ENCODE assay signal across 14 cellular contexts in the genomic region with DNA sequence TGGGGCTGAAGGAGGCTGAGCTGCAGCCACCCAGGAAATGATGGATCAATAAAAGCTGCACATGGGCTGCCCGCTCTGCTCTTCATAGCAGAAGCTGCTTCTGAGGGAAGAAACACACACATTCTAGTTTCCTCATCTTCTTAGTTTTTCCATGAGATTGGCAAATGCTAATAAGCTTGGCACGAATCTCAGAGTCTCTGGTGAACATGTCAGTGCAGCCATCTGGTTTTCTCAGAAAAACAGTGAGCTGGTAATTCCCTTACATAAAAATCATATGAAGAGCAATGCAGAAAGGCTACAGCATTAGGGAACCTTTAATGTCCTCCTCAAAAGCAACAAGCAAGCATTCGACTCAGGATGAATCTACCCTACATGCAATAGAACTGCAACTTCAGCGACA.
A peak's percentile ranks its signal among the peaks of the same experiment; 100 is the strongest.
DNase-seq lines count a peak whose midpoint lies in the region; ATAC-seq and TF ChIP-seq lines count a peak whose summit lies in the region.
"Had no signal": no experiment of that assay in that cellular context is flagged by ENCODE, and none has a peak within 500 bp of the region (broad histone marks: within the 10 kb centered on the region; RNA-seq: fewer than 3 reads in every experiment).

No MANE protein-coding gene starts in this region.

- no peak for TF ChIP-seq POLR2A in erythroblast (IDR thresholded peaks at IDR 0.05; ENCODE audit: low read length)

- H3K4me3 Mint-ChIP-seq in WTC11: no peak overlapping the region
- H3K4me3 Mint-ChIP-seq in activated CD8-positive, alpha-beta T cell treated with anti-CD3 and anti-CD28 coated beads for 36 hours: no peak overlapping the region
- H3K4me3 Mint-ChIP-seq: activated CD4-positive, alpha-beta memory T cell treated with anti-CD3 and anti-CD28 coated beads, Interleukin-2, amount 10 ng/mL, durations not matched to agents 7 days and 5 days had no signal

- H3K27me3 Mint-ChIP-seq in WTC11 (ENCODE audit: low read depth): no peaks in the 10 kb centered on the region
- H3K27me3 Mint-ChIP-seq in activated CD8-positive, alpha-beta T cell treated with anti-CD3 and anti-CD28 coated beads for 36 hours: no peaks in the 10 kb centered on the region
- H3K27me3 Mint-ChIP-seq: activated CD4-positive, alpha-beta memory T cell treated with anti-CD3 and anti-CD28 coated beads, Interleukin-2, amount 10 ng/mL, durations not matched to agents 7 days and 5 days had no signal

- POLR2A ChIA-PET in WTC11 (lab: Charles Lee): interaction anchor here (0.5 kb wide), 1 partner anchor 175 kb away, joined by 9 read pairs; no protein-coding TSS in a partner anchor
- POLR2A ChIA-PET in activated CD8-positive, alpha-beta T cell treated with anti-CD3 and anti-CD28 coated beads for 36 hours (lab: Charles Lee): no interaction called here

- peak; percentile 47 for DNase-seq in AG20443 (ENCODE audit: low spot score)
- no peak for DNase-seq in WTC11 (ENCODE audit: low spot score)
- peak; percentile 10 for DNase-seq in fibroblast of the conjunctiva (ENCODE audit: low read depth)
- DNase-seq in sciatic nerve (ENCODE audit: low spot score): no peak
- DNase-seq in erythroblast (lab: John Stamatoyannopoulos, UW): no peak
- DNase-seq in activated CD8-positive, alpha-beta T cell treated with anti-CD3 and anti-CD28 coated beads for 36 hours: no peak
- DNase-seq: activated CD4-positive, alpha-beta memory T cell treated with anti-CD3 and anti-CD28 coated beads, Interleukin-2, amount 10 ng/mL, durations not matched to agents 7 days and 5 days; body of pancreas; DMS153; effector CD8-positive, alpha-beta T cell; retina; stimulated activated naive CD8-positive, alpha-beta T cell treated with anti-CD3 and anti-CD28 coated beads, Interleukin-15, Interleukin-2, amounts not matched to agents 100 U/mL and 50 U/mL, for 24 hours had no signal

- no peaks in the 10 kb centered on the region for H3K9me3 Mint-ChIP-seq in WTC11
- no peaks in the 10 kb centered on the region for H3K9me3 Mint-ChIP-seq in activated CD8-positive, alpha-beta T cell treated with anti-CD3 and anti-CD28 coated beads for 36 hours
- H3K9me3 Mint-ChIP-seq: activated CD4-positive, alpha-beta memory T cell treated with anti-CD3 and anti-CD28 coated beads, Interleukin-2, amount 10 ng/mL, durations not matched to agents 7 days and 5 days had no signal

- intact Hi-C loops in sciatic nerve (cut with DNase I): no loop called here
- intact Hi-C loops in activated CD8-positive, alpha-beta T cell treated with anti-CD3 and anti-CD28 coated beads for 36 hours (cut with micrococcal nuclease): no loop called here

- no peaks in the 10 kb centered on the region for H3K36me3 Mint-ChIP-seq in WTC11
- peaks cover 10% of the 10 kb centered on the region for H3K36me3 Mint-ChIP-seq in activated CD8-positive, alpha-beta T cell treated with anti-CD3 and anti-CD28 coated beads for 36 hours (ENCODE audit: low read depth)

- peak overlapping the region; percentile 36; the same call in 1 of the 2 replicates for H3K27ac Mint-ChIP-seq in WTC11
- H3K27ac Mint-ChIP-seq in activated CD8-positive, alpha-beta T cell treated with anti-CD3 and anti-CD28 coated beads for 36 hours: no peak overlapping the region
- H3K27ac Mint-ChIP-seq: activated CD4-positive, alpha-beta memory T cell treated with anti-CD3 and anti-CD28 coated beads, Interleukin-2, amount 10 ng/mL, durations not matched to agents 7 days and 5 days had no signal

- ATAC-seq in WTC11: no peak
- peak; percentile 19 for ATAC-seq in sciatic nerve
- ATAC-seq in GM21717 (IDR thresholded peaks at IDR 0.05; ENCODE audit: unreplicated experiment): no peak
- ATAC-seq in HG03565 (IDR thresholded peaks at IDR 0.05; ENCODE audit: unreplicated experiment): no peak
- no peak for ATAC-seq in activated CD8-positive, alpha-beta T cell treated with anti-CD3 and anti-CD28 coated beads for 36 hours
- ATAC-seq: body of pancreas; stimulated activated naive CD8-positive, alpha-beta T cell treated with anti-CD3 and anti-CD28 coated beads, Interleukin-15, Interleukin-2, amounts not matched to agents 100 U/mL and 50 U/mL, for 24 hours had no signal

- no peak for TF ChIP-seq CTCF in WTC11 (IDR thresholded peaks at IDR 0.05)
- no peak for TF ChIP-seq CTCF in activated CD8-positive, alpha-beta T cell treated with anti-CD3 and anti-CD28 coated beads for 36 hours (IDR thresholded peaks at IDR 0.05)

- CTCF ChIA-PET in WTC11 (lab: Charles Lee): no interaction called here
- CTCF ChIA-PET in activated CD8-positive, alpha-beta T cell treated with anti-CD3 and anti-CD28 coated beads for 36 hours (lab: Charles Lee): no interaction called here

- peaks cover 20% of the 10 kb centered on the region for H3K4me1 Mint-ChIP-seq in WTC11
- H3K4me1 Mint-ChIP-seq in activated CD8-positive, alpha-beta T cell treated with anti-CD3 and anti-CD28 coated beads for 36 hours (ENCODE audit: low read depth): no peaks in the 10 kb centered on the region

TF ChIP-seq in WTC11, 78 proteins besides CTCF, POLR2A, EP300 and RAD21:
- TF ChIP-seq HMGA2 (CRISPR knock-in tag; IDR thresholded peaks at IDR 0.05): no peak
- TF ChIP-seq CREB1 (CRISPR knock-in tag; IDR thresholded peaks at IDR 0.05): no peak
- TF ChIP-seq, protein P1, sequence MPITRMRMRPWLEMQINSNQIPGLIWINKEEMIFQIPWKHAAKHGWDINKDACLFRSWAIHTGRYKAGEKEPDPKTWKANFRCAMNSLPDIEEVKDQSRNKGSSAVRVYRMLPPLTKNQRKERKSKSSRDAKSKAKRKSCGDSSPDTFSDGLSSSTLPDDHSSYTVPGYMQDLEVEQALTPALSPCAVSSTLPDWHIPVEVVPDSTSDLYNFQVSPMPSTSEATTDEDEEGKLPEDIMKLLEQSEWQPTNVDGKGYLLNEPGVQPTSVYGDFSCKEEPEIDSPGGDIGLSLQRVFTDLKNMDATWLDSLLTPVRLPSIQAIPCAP (CRISPR knock-in tag; IDR thresholded peaks at IDR 0.05): no peak
- no peak for TF ChIP-seq ATF1 (CRISPR knock-in tag; IDR thresholded peaks at IDR 0.05)
- TF ChIP-seq, protein P2, sequence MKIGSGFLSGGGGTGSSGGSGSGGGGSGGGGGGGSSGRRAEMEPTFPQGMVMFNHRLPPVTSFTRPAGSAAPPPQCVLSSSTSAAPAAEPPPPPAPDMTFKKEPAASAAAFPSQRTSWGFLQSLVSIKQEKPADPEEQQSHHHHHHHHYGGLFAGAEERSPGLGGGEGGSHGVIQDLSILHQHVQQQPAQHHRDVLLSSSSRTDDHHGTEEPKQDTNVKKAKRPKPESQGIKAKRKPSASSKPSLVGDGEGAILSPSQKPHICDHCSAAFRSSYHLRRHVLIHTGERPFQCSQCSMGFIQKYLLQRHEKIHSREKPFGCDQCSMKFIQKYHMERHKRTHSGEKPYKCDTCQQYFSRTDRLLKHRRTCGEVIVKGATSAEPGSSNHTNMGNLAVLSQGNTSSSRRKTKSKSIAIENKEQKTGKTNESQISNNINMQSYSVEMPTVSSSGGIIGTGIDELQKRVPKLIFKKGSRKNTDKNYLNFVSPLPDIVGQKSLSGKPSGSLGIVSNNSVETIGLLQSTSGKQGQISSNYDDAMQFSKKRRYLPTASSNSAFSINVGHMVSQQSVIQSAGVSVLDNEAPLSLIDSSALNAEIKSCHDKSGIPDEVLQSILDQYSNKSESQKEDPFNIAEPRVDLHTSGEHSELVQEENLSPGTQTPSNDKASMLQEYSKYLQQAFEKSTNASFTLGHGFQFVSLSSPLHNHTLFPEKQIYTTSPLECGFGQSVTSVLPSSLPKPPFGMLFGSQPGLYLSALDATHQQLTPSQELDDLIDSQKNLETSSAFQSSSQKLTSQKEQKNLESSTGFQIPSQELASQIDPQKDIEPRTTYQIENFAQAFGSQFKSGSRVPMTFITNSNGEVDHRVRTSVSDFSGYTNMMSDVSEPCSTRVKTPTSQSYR (CRISPR knock-in tag; IDR thresholded peaks at IDR 0.05): no peak
- no peak for TF ChIP-seq GTF2I (CRISPR knock-in tag; conservative IDR thresholded peaks at IDR 0.05)
- no peak for TF ChIP-seq MYBL2 (CRISPR knock-in tag; IDR thresholded peaks at IDR 0.05)
- no peak for TF ChIP-seq SMAD4 (CRISPR knock-in tag; IDR thresholded peaks at IDR 0.05)

Comparison
In these comparisons a context has a peak if more than half of its experiments do, and no peak if none do; other contexts are left out.
1. DNase-seq: peak in AG20443 (single experiment) and fibroblast of the conjunctiva (single experiment); none in WTC11 (single experiment), sciatic nerve (single experiment), erythroblast (0 of 2) and activated CD8-positive, alpha-beta T cell treated with anti-CD3 and anti-CD28 coated beads for 36 hours (single experiment).